Comparison of ENCODE assay signal across 1 cellular context in the genomic region with DNA sequence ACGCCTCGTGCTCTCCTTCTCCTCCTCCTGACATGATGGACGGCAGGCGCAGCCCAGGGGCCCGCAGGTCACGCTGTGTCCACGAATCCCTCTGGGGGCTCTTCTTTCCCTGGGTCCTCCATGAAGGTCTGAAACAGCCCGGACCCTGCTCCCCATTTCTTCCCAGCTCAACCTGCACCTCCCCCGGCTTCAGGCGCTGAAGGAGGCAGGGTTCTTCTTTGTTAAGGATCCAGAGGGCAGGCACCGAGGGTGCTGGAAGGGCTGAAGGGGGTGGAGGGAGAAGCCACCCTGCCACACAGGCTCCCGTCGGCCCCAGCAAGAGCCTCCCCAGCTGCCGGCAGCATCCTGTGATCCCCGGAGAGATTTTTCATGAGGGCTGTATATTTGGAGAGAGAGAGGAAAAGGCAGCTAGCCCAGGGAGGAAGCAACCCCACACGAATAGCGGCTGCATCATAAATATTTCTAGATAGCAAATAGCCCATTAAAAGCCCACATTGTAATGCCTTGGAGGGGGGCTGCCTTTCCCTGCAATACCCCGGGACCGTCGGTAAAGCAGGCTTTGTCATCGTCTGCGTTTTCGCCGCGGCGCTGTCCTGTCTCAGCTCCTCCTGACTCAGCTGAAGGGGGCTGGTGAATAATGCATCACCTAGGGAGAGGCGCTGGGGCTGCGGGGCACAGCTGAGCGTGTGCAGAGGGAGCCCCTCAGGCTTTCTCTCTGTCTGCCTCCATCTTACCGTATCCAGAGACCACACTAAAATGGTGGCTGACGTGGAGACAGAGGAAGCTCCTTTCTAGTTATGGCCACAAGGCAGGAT.
TF ChIP-seq lines count a peak whose summit lies in the region.

No MANE protein-coding gene starts in this region.

TF ChIP-seq in HEK293, 187 proteins besides CTCF, POLR2A, EP300 and RAD21 (continued from another document):
- TF ChIP-seq, protein P1, sequence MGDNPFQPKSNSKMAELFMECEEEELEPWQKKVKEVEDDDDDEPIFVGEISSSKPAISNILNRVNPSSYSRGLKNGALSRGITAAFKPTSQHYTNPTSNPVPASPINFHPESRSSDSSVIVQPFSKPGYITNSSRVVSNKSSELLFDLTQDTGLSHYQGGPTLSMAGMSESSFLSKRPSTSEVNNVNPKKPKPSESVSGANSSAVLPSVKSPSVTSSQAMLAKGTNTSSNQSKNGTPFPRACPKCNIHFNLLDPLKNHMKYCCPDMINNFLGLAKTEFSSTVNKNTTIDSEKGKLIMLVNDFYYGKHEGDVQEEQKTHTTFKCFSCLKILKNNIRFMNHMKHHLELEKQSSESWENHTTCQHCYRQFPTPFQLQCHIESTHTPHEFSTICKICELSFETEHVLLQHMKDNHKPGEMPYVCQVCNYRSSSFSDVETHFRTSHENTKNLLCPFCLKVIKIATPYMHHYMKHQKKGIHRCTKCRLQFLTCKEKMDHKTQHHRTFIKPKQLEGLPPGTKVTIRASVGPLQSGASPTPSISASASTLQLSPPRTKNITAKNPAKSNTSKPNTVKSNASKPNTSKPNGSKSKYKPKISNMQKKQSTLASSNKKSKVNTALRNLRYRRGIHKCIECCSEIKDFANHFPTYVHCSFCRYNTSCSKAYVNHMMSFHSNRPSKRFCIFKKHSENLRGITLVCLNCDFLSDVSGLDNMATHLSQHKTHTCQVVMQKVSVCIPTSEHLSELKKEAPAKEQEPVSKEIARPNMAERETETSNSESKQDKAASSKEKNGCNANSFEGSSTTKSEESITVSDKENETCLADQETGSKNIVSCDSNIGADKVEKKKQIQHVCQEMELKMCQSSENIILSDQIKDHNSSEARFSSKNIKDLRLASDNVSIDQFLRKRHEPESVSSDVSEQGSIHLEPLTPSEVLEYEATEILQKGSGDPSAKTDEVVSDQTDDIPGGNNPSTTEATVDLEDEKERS (tag by site-specific recombination; IDR thresholded peaks at IDR 0.05): no peak
